ENCODE assay signal across 8 cellular contexts in the genomic region with DNA sequence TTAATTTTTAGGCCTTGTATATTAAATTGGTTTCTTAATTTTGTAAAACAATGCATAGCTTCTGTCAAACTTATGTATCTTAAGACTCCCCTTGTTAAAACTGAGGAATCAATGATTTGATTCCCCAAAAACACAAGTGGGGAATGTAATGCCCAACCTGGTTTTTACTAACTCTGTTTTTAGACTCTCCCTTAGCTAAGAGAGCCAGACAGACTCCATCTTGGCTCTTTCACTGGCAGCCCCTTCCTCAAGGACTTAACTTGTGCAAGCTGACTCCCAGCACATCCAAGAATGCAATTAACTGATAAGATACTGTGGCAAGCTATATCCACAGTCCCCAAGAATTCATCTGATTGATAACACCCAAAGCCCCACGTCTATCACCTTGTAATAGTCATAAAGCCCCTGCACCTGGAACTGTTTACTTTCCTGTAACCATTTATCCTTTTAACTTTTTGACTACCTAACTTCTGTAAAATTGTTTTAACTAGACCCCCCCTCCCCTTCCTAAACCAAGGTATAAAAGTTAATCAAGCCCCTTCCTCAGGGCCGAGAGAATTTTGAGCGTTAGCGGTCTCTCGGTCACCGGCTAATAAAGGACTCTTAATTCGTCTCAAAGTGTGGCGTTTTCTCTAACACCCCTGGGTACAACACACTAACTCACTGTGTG. TPM values are rescaled to one million over a fixed set of nuclear protein-coding genes. Genes with fewer than 3 reads are reported as not detected.
DNase-seq lines count a peak whose midpoint lies in the region; ATAC-seq and TF ChIP-seq lines count a peak whose summit lies in the region.
"Not testable (repeated sequence)": the region's sequence is repeated elsewhere in the genome, so short reads cannot be mapped to it uniquely, and the experiment has no call there.

No MANE protein-coding gene starts in this region.

- peaks cover 16 to 21% of the 10 kb centered on the region in 2 experiments for H3K79me1 ChIP-seq in IMR-90 (ENCODE audit: low read depth in 1 of 2, low read length in 2 of 2)

- peak overlapping the region; percentile 97 for H2AFZ ChIP-seq in IMR-90 (replicated peaks; ENCODE audit: low read length, poor library complexity)

- peak overlapping the region; percentile 94 for H3K56ac ChIP-seq in IMR-90 (ENCODE audit: extremely low read depth, insufficient read depth, low read length)

- H3K9ac ChIP-seq in BLaER1: peak overlapping the region; percentile 73
- peak overlapping the region; percentile 96 for H3K9ac ChIP-seq in IMR-90 (ENCODE audit: low read depth, low read length)

- H3K27me3 ChIP-seq in BLaER1; IMR-90 (ENCODE audit: control insufficient read depth, insufficient read depth, low read length); esophagus (ENCODE audit: control insufficient read depth in 1 of 2, insufficient read depth in 2 of 2, low read length in 2 of 2); left lung; neutrophil; testis: not testable (repeated sequence)

- peak overlapping the region; percentile 70 for H2AK9ac ChIP-seq in IMR-90 (replicated peaks; ENCODE audit: low read depth, low read length, poor library complexity)

- WGBS in IMR-90 (ENCODE audit: extremely low coverage in 2 of 2, insufficient read length in 1 of 2), 2 experiments: 0% methylated on average over 3 of the region's 8 CpGs; no CpG with 5 or more reads in 1 of the 2 experiments
- 8 to 11% methylated on average over 7 of the region's 8 CpGs for WGBS in esophagus, 2 donors
- 18 to 29% methylated on average over 7 of the region's 8 CpGs for WGBS in testis, 2 donors

- H3K9me3 ChIP-seq in BLaER1; IMR-90 (ENCODE audit: control insufficient read depth, insufficient read depth, low read length); esophagus (ENCODE audit: control insufficient read depth in 2 of 2, insufficient read depth in 1 of 2, low read depth in 1 of 2, low read length in 1 of 2); left lung; neutrophil; testis: not testable (repeated sequence)

- DNase-seq in IMR-90; astrocyte of the spinal cord (ENCODE audit: low read depth, low spot score); left lung; testis: not testable (repeated sequence)

- H3K4ac ChIP-seq in IMR-90 (ENCODE audit: low read depth, low read length): peak overlapping the region; percentile 100

- H2BK15ac ChIP-seq in IMR-90 (ENCODE audit: low read depth, low read length): peak overlapping the region; percentile 66; the same call in 1 of the 3 replicates

- peak overlapping the region; percentile 100 for H3K14ac ChIP-seq in IMR-90 (replicated peaks; ENCODE audit: low read depth, low read length)

- H3K4me3 ChIP-seq in BLaER1: peak overlapping the region; percentile 75
- H3K4me3 ChIP-seq in IMR-90 (ENCODE audit: insufficient read depth, low read depth, low read length): peak overlapping the region; percentile 84
- H3K4me3 ChIP-seq in astrocyte of the spinal cord (ENCODE audit: low read depth, low read length): peak overlapping the region; percentile 80
- H3K4me3 ChIP-seq in esophagus (ENCODE audit: low read depth in 1 of 2, low read length in 2 of 2): peak overlapping the region; percentile 55 to 63
- peak overlapping the region; percentile 43 to 65 for H3K4me3 ChIP-seq in left lung
- peak overlapping the region; percentile 75 to 89 for H3K4me3 ChIP-seq in neutrophil (ENCODE audit: low read depth in 1 of 2, low read length in 1 of 2)
- H3K4me3 ChIP-seq in testis: peak overlapping the region; percentile 55 to 87

- dilution Hi-C loops in IMR-90 (cut with HindIII; ENCODE audit: low sequenced_read_pairs, unreplicated experiment): not testable (repeated sequence)

- H3K4me2 ChIP-seq in BLaER1 (peak overlapping the region; percentile 72), IMR-90 (ENCODE audit: low read depth, low read length) (peak overlapping the region; percentile 78)

- H4K8ac ChIP-seq in IMR-90 (ENCODE audit: low read depth in 2 of 2, low read length in 2 of 2): peak overlapping the region; percentile 94 to 100

- peak overlapping the region; percentile 99 for H4K91ac ChIP-seq in IMR-90 (ENCODE audit: insufficient read depth, low read depth, low read length)

- CTCF ChIA-PET in IMR-90 (lab: Yijun Ruan, JAX): interaction anchor here (0.7 kb wide), 1 partner anchor 39 kb away, joined by 3 read pairs; no protein-coding TSS in a partner anchor

- H3K18ac ChIP-seq in IMR-90 (ENCODE audit: low read depth, low read length): peak overlapping the region; percentile 80; the same call in 1 of the 2 replicates

- H3K9me1 ChIP-seq in IMR-90 (ENCODE audit: insufficient read depth, low read length): not testable (repeated sequence)

- peak overlapping the region; percentile 88 for H2BK5ac ChIP-seq in IMR-90 (ENCODE audit: low read depth, low read length, poor library complexity, severe bottlenecking)

- peak overlapping the region; percentile 100 for H3K23ac ChIP-seq in IMR-90 (ENCODE audit: low read depth, low read length)

- TF ChIP-seq POLR2A in IMR-90 (IDR thresholded peaks at IDR 0.05; ENCODE audit: low read depth, low read length); testis (IDR thresholded peaks at IDR 0.05): not testable (repeated sequence)

- POLR2A ChIA-PET in IMR-90 (lab: Charles Lee; ENCODE audit: unreplicated experiment): not testable (repeated sequence)

- peak overlapping the region; percentile 84; the same call in 1 of the 2 replicates for H2BK120ac ChIP-seq in IMR-90 (ENCODE audit: low read depth, low read length)

- not testable (repeated sequence) for H3K36me3 ChIP-seq in BLaER1; IMR-90 (ENCODE audit: control insufficient read depth, insufficient read depth, low read length); esophagus (ENCODE audit: control insufficient read depth in 2 of 2, insufficient read depth in 2 of 2, low read length in 1 of 2); left lung; neutrophil; testis (ENCODE audit: low read depth, missing control alignments)

- H3K4me1 ChIP-seq in BLaER1; IMR-90 (ENCODE audit: control insufficient read depth, insufficient read depth, low read length); esophagus (ENCODE audit: control insufficient read depth in 2 of 2, insufficient read depth in 2 of 2, low read length in 1 of 2); left lung; neutrophil (ENCODE audit: control insufficient read depth in 1 of 2, insufficient read depth in 1 of 2, low read depth in 1 of 2, low read length in 1 of 2); testis: not testable (repeated sequence)

- peak overlapping the region; percentile 97 for H4K5ac ChIP-seq in IMR-90 (ENCODE audit: low read depth, low read length)

- TF ChIP-seq RAD21 in IMR-90 (IDR thresholded peaks at IDR 0.05; ENCODE audit: low read length): not testable (repeated sequence)

- H4K20me1 ChIP-seq in BLaER1; IMR-90 (ENCODE audit: insufficient read depth, low read length): not testable (repeated sequence)

- H2AK5ac ChIP-seq in IMR-90 (ENCODE audit: low read depth, low read length): peak overlapping the region; percentile 94; the same call in 1 of the 2 replicates

- ATAC-seq in IMR-90 (ENCODE audit: low read depth); left lung: not testable (repeated sequence)

- 0 out of 2 replicates have a peak overlapping the region, but pooled peaks have one; percentile 52 for H2BK20ac ChIP-seq in IMR-90 (ENCODE audit: low read depth, low read length)

- intact Hi-C loops in IMR-90 (cut with micrococcal nuclease): loop anchor here (2.0 kb wide), 2 partner anchors 67 to 69 kb away; no protein-coding TSS in a partner anchor
- intact Hi-C loops in left lung (cut with DNase I); testis (cut with DNase I; ENCODE audit: low total_unique reads): not testable (repeated sequence)

- not testable (repeated sequence) for BruUV-seq in IMR-90 (replicated peaks; lab: Mats Ljungman, UMichigan)

- H3K27ac ChIP-seq in BLaER1 (peak overlapping the region; percentile 72), IMR-90 (ENCODE audit: insufficient read depth, low read length) (peak overlapping the region; percentile 94), VCaP (peak overlapping the region; percentile 91), esophagus (ENCODE audit: low read depth in 2 of 2, low read length in 1 of 2) (peak overlapping the region; percentile 81 to 88), left lung (peak overlapping the region; percentile 89 to 91), neutrophil (peak overlapping the region; percentile 71), testis (peak overlapping the region; percentile 82 to 87)

- in situ Hi-C loops in IMR-90 (cut with MboI; ENCODE audit: low sequenced_read_pairs); astrocyte of the spinal cord (cut with HindIII; ENCODE audit: low sequenced_read_pairs): not testable (repeated sequence)

- not testable (repeated sequence) for TF ChIP-seq CTCF in IMR-90 (conservative IDR thresholded peaks at IDR 0.05; ENCODE audit: low read depth, low read length); VCaP (conservative IDR thresholded peaks at IDR 0.05); astrocyte of the spinal cord (IDR thresholded peaks at IDR 0.05; ENCODE audit: low read depth, low read length); left lung (IDR thresholded peaks at IDR 0.05); neutrophil (IDR thresholded peaks at IDR 0.05); testis (IDR thresholded peaks at IDR 0.05)

RNA-seq across cellular contexts. Expression of gene DET1, which starts 0.8 kb away (rescaled TPM):
- total RNA-seq in IMR-90 (2012; rRNA removed) (8.6 and 9.1 TPM in 2 replicates), left lung (1 to 10 TPM; 4.0 to 4.2 TPM), testis (10 to 100 TPM; 10.3 to 14.4 TPM)
- polyA plus RNA-seq in IMR-90 (2012; rRNA removed) (5.3 and 5.6 TPM in 2 replicates), esophagus (under 1 TPM; 0.82 to 0.92 TPM), testis (ENCODE audit: insufficient read depth, low read depth, low replicate concordance) (4.4 TPM)
- 2.5 and 3.8 TPM in 2 replicates for polyA plus RNA-seq in IMR-90 (2012; cell fraction: cytosol; rRNA removed)
- polyA plus RNA-seq in IMR-90 (2012; cell fraction: nucleus; rRNA removed; ENCODE audit: low replicate concordance): 4.7 and 12.4 TPM in 2 replicates
